In genomic region chr3:78757734-78758133, GRCh38 we compare ENCODE assay signal across 1 cellular context.
TF ChIP-seq lines count a peak whose summit lies in the region.

No MANE protein-coding gene starts in this region.

TF ChIP-seq in GM23338, 12 proteins besides CTCF, POLR2A, EP300 and RAD21 (continued from another document):
- no peak for TF ChIP-seq REST (IDR thresholded peaks at IDR 0.05; ENCODE audit: unreplicated experiment)
- TF ChIP-seq ZNF331 (CRISPR knock-in tag; IDR thresholded peaks at IDR 0.05; ENCODE audit: low read depth) = no peak
- TF ChIP-seq STAT1 (IDR thresholded peaks at IDR 0.05; ENCODE audit: unreplicated experiment) = no peak
- no peak for TF ChIP-seq NANOG (IDR thresholded peaks at IDR 0.05; ENCODE audit: borderline replicate concordance)
- TF ChIP-seq ETS1 (IDR thresholded peaks at IDR 0.05) = no peak
- TF ChIP-seq CREB1 (CRISPR knock-in tag; IDR thresholded peaks at IDR 0.05; ENCODE audit: low read depth) = no peak
